Comparison of ENCODE assay signal across 1 cellular context in the genomic region with DNA sequence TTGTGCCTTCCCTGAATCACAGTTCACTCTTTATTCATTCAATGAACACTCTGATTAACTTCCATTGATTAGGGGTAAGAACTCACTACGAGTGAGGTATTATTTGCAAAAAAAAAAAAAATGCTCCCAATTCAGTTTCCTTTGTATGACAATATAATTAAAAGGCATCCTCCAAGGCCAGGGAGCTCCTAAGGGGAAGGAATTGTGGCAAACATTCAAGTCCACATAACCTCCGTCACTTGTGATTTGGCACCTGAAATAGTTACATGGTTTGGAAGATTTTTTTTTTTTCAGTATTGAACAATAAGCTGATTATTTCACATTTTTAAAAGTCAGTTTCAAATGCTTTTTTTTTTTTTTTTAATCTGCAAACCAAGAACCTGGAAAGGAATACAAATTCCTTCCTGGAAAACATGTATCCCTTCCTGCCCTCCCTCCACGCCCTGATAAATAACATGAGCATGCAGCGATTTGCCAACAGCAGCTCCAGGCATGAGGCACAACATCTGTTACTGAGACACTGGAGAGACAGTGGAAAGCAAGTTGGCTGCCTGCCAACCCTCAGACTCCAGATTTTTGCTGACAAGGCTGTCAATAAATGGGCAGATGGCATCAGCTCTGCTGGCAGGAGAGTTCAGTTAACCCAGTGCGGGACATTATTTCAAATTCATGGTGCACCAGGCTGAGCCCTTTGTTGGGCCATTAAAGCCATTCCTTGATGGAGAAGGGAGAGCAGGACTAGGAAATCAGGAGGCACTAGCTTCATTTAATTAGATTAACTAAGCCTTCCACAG.
TF ChIP-seq lines count a peak whose summit lies in the region.

No MANE protein-coding gene starts in this region.

TF ChIP-seq in HEK293, 187 proteins besides CTCF, POLR2A, EP300 and RAD21 (continued from another document and continues in another):
- TF ChIP-seq KLF9 (tag by site-specific recombination; IDR thresholded peaks at IDR 0.05; ENCODE audit: low read depth) (no peak), FEZF1 (tag by site-specific recombination; IDR thresholded peaks at IDR 0.05) (no peak), ZNF629 (tag by site-specific recombination; IDR thresholded peaks at IDR 0.05) (no peak), ZNF692 (tag by site-specific recombination; IDR thresholded peaks at IDR 0.05) (peak; percentile 55; the same call in 1 of the 2 replicates), AEBP2 (tag by site-specific recombination; IDR thresholded peaks at IDR 0.05; ENCODE audit: borderline replicate concordance) (no peak), ZNF677 (tag by site-specific recombination; IDR thresholded peaks at IDR 0.05) (no peak), ZNF37A (tag by site-specific recombination; IDR thresholded peaks at IDR 0.05) (no peak), ZNF791 (tag by site-specific recombination; IDR thresholded peaks at IDR 0.05) (no peak), ZNF704 (tag by site-specific recombination; IDR thresholded peaks at IDR 0.05) (no peak), ZBTB8A (tag by site-specific recombination; IDR thresholded peaks at IDR 0.05) (peak; percentile 67), ZNF112 (tag by site-specific recombination; IDR thresholded peaks at IDR 0.05) (peak; percentile 84; the same call in 1 of the 2 replicates), ZNF2 (tag by site-specific recombination; IDR thresholded peaks at IDR 0.05) (no peak), ZNF521 (tag by site-specific recombination; IDR thresholded peaks at IDR 0.05) (no peak), ZNF132 (tag by site-specific recombination; IDR thresholded peaks at IDR 0.05; ENCODE audit: borderline replicate concordance) (no peak), ZNF777 (tag by site-specific recombination; IDR thresholded peaks at IDR 0.05; ENCODE audit: borderline replicate concordance) (no peak), ZNF214 (tag by site-specific recombination; IDR thresholded peaks at IDR 0.05; ENCODE audit: borderline replicate concordance) (peak; percentile 15; the same call in 1 of the 2 replicates), ZNF341 (tag by site-specific recombination; IDR thresholded peaks at IDR 0.05; ENCODE audit: low read depth) (no peak), ZNF16 (tag by site-specific recombination; IDR thresholded peaks at IDR 0.05; ENCODE audit: low read depth) (no peak), OVOL3 (tag by site-specific recombination; IDR thresholded peaks at IDR 0.05) (no peak), GLIS1 (tag by site-specific recombination; IDR thresholded peaks at IDR 0.05) (no peak), HOXA7 (CRISPR knock-in tag; IDR thresholded peaks at IDR 0.05; ENCODE audit: borderline replicate concordance) (no peak), ZNF48 (tag by site-specific recombination; IDR thresholded peaks at IDR 0.05) (no peak), YY2 (tag by site-specific recombination; IDR thresholded peaks at IDR 0.05) (no peak), ZNF510 (tag by site-specific recombination; IDR thresholded peaks at IDR 0.05; ENCODE audit: insufficient replicate concordance) (no peak), GLI2 (tag by site-specific recombination; IDR thresholded peaks at IDR 0.05; ENCODE audit: borderline replicate concordance, low read depth) (no peak), ZNF223 (tag by site-specific recombination; IDR thresholded peaks at IDR 0.05) (no peak), ZNF184 (tag by site-specific recombination; IDR thresholded peaks at IDR 0.05) (peak; percentile 90), ZNF239 (tag by site-specific recombination; IDR thresholded peaks at IDR 0.05) (no peak), ZNF530 (tag by site-specific recombination; IDR thresholded peaks at IDR 0.05; ENCODE audit: low read depth) (no peak), MYNN (tag by site-specific recombination; IDR thresholded peaks at IDR 0.05; ENCODE audit: borderline replicate concordance) (no peak), ZNF701 (tag by site-specific recombination; IDR thresholded peaks at IDR 0.05) (no peak), WT1 (tag by site-specific recombination; IDR thresholded peaks at IDR 0.05) (peak; percentile 63), ZNF658 (tag by site-specific recombination; IDR thresholded peaks at IDR 0.05) (no peak), ZBTB1 (tag by site-specific recombination; IDR thresholded peaks at IDR 0.05) (no peak), ZNF660 (tag by site-specific recombination; IDR thresholded peaks at IDR 0.05) (peak; percentile 97), ZNF423 (tag by site-specific recombination; IDR thresholded peaks at IDR 0.05) (no peak), ZNF473 (tag by site-specific recombination; IDR thresholded peaks at IDR 0.05) (no peak), ZNF776 (tag by site-specific recombination; IDR thresholded peaks at IDR 0.05; ENCODE audit: borderline replicate concordance) (peak; percentile 90; the same call in 1 of the 2 replicates), TRIM28 (IDR thresholded peaks at IDR 0.05; ENCODE audit: borderline replicate concordance, low read length) (peak; percentile 87; the same call in 1 of the 2 replicates), ZNF664 (tag by site-specific recombination; IDR thresholded peaks at IDR 0.05) (no peak), ZNF114 (tag by site-specific recombination; IDR thresholded peaks at IDR 0.05) (no peak), IKZF3 (tag by site-specific recombination; IDR thresholded peaks at IDR 0.05) (peak; percentile 45; the same call in 1 of the 2 replicates), ATF2 (tag by site-specific recombination; IDR thresholded peaks at IDR 0.05; ENCODE audit: low read depth) (no peak), ZNF837 (tag by site-specific recombination; IDR thresholded peaks at IDR 0.05) (no peak), ZSCAN5A (tag by site-specific recombination; IDR thresholded peaks at IDR 0.05) (no peak), ZNF133 (tag by site-specific recombination; IDR thresholded peaks at IDR 0.05) (no peak), HOXC10 (CRISPR knock-in tag; IDR thresholded peaks at IDR 0.05) (no peak)
- TF ChIP-seq, protein P1, sequence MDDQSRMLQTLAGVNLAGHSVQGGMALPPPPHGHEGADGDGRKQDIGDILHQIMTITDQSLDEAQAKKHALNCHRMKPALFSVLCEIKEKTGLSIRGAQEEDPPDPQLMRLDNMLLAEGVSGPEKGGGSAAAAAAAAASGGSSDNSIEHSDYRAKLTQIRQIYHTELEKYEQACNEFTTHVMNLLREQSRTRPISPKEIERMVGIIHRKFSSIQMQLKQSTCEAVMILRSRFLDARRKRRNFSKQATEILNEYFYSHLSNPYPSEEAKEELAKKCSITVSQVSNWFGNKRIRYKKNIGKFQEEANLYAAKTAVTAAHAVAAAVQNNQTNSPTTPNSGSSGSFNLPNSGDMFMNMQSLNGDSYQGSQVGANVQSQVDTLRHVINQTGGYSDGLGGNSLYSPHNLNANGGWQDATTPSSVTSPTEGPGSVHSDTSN (CRISPR knock-in tag; IDR thresholded peaks at IDR 0.05), result no peak
- TF ChIP-seq, protein P2, sequence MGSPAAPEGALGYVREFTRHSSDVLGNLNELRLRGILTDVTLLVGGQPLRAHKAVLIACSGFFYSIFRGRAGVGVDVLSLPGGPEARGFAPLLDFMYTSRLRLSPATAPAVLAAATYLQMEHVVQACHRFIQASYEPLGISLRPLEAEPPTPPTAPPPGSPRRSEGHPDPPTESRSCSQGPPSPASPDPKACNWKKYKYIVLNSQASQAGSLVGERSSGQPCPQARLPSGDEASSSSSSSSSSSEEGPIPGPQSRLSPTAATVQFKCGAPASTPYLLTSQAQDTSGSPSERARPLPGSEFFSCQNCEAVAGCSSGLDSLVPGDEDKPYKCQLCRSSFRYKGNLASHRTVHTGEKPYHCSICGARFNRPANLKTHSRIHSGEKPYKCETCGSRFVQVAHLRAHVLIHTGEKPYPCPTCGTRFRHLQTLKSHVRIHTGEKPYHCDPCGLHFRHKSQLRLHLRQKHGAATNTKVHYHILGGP (tag by site-specific recombination; IDR thresholded peaks at IDR 0.05), result peak; percentile 88
- TF ChIP-seq, protein P3, sequence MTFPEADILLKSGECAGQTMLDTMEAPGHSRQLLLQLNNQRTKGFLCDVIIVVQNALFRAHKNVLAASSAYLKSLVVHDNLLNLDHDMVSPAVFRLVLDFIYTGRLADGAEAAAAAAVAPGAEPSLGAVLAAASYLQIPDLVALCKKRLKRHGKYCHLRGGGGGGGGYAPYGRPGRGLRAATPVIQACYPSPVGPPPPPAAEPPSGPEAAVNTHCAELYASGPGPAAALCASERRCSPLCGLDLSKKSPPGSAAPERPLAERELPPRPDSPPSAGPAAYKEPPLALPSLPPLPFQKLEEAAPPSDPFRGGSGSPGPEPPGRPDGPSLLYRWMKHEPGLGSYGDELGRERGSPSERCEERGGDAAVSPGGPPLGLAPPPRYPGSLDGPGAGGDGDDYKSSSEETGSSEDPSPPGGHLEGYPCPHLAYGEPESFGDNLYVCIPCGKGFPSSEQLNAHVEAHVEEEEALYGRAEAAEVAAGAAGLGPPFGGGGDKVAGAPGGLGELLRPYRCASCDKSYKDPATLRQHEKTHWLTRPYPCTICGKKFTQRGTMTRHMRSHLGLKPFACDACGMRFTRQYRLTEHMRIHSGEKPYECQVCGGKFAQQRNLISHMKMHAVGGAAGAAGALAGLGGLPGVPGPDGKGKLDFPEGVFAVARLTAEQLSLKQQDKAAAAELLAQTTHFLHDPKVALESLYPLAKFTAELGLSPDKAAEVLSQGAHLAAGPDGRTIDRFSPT (tag by site-specific recombination; IDR thresholded peaks at IDR 0.05), result no peak
- TF ChIP-seq, protein P4, sequence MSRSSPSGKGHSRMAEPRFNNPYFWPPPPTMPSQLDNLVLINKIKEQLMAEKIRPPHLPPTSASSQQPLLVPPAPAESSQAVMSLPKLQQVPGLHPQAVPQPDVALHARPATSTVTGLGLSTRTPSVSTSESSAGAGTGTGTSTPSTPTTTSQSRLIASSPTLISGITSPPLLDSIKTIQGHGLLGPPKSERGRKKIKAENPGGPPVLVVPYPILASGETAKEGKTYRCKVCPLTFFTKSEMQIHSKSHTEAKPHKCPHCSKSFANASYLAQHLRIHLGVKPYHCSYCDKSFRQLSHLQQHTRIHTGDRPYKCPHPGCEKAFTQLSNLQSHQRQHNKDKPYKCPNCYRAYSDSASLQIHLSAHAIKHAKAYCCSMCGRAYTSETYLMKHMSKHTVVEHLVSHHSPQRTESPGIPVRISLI (tag by site-specific recombination; IDR thresholded peaks at IDR 0.05), result no peak
